ENCODE assay signal across 17 cellular contexts in the genomic region with DNA sequence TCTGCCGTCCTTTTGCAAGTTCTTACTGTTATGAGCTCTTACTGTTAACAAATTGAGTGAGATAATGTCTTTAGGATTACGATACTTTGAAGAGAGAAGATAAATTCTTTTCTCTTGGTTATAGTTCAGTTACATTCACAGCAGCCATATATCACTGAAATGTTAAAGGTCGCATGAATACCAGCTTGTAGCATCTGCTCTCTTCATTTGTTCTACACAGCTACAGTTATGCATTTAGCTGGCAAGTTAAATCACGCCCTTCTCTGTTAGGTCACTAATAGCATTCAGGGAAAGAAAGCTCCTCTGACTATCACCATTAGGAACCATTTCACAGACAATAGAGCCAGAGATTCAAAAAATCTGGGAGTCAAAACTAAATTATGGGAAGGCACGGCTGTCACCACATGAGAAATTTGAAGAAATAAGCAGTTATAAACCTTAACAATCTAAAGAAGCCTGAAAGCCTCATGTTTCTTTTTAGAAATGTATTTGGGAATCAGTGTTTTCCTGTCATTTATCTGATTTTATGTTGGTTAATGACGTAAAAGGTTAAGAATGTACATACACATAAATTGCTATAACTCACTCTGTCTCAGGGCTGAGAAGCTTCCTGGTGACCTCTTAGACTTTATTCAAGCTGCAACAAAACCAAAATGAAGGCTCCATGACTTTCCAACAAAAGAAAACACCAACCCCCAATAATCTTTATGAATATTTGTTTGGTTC.
DNase-seq lines count a peak whose midpoint lies in the region; ATAC-seq and TF ChIP-seq lines count a peak whose summit lies in the region.
"Had no signal": no experiment of that assay in that cellular context is flagged by ENCODE, and none has a peak within 500 bp of the region (broad histone marks: within the 10 kb centered on the region; RNA-seq: fewer than 3 reads in every experiment).

No MANE protein-coding gene starts in this region.

- no peaks in the 10 kb centered on the region for H3K36me3 Mint-ChIP-seq in type B pancreatic cell
- no peaks in the 10 kb centered on the region for H3K36me3 Mint-ChIP-seq in CD8-positive, alpha-beta T cell
- H3K36me3 Mint-ChIP-seq in activated naive CD4-positive, alpha-beta T cell treated with anti-CD3 and anti-CD28 coated beads for 36 hours (ENCODE audit: low read depth) = no peaks in the 10 kb centered on the region
- H3K36me3 Mint-ChIP-seq: naive thymus-derived CD8-positive, alpha-beta T cell had no signal

- no peak overlapping the region for H3K27ac ChIP-seq in SK-N-SH (ENCODE audit: low read depth in 2 of 2, low read length in 1 of 2)
- H3K27ac ChIP-seq in CD8-positive, alpha-beta T cell (ENCODE audit: low read depth, low read length) = no peak overlapping the region
- H3K27ac ChIP-seq: body of pancreas, Peyer's patch had no signal

- no peak for DNase-seq in SK-N-SH
- DNase-seq in NCI-H748 treated with DMSO at 0.1 percent for 48 hours (lab: John Stamatoyannopoulos, UW) = peak; percentile 84
- DNase-seq in epithelial cell of esophagus (ENCODE audit: low read depth) = peak; percentile 21
- no peak for DNase-seq in type B pancreatic cell (ENCODE audit: extremely low spot score, unreplicated experiment)
- no peak for DNase-seq in NCI-H1048 (lab: John Stamatoyannopoulos, UW)
- DNase-seq in CD8-positive, alpha-beta T cell = no peak
- DNase-seq in activated naive CD4-positive, alpha-beta T cell treated with anti-CD3 and anti-CD28 coated beads for 36 hours = no peak
- DNase-seq: activated CD4-positive, CD25-positive, alpha-beta regulatory T cell; activated CD8-positive, alpha-beta memory T cell treated with anti-CD3 and anti-CD28 coated beads, Interleukin-2, amount 10 ng/mL, durations not matched to agents 7 days and 5 days; activated effector memory CD4-positive, alpha-beta T cell treated with anti-CD3 and anti-CD28 coated beads, Interleukin-2, amount 50 U/mL, for 16 hours; body of pancreas; CD4-positive, alpha-beta T cell; naive thymus-derived CD8-positive, alpha-beta T cell; NCI-H446 treated with DMSO at 0.1 percent for 48 hours; Peyer's patch; T-helper 1 cell had no signal

- H3K79me2 ChIP-seq in SK-N-SH (ENCODE audit: insufficient read depth) = no peaks in the 10 kb centered on the region

- H3K9me3 Mint-ChIP-seq in type B pancreatic cell = no peaks in the 10 kb centered on the region
- H3K9me3 Mint-ChIP-seq in CD8-positive, alpha-beta T cell = no peaks in the 10 kb centered on the region
- H3K9me3 Mint-ChIP-seq in activated naive CD4-positive, alpha-beta T cell treated with anti-CD3 and anti-CD28 coated beads for 36 hours = no peaks in the 10 kb centered on the region
- H3K9me3 Mint-ChIP-seq: CD4-positive, alpha-beta T cell had no signal

- POLR2A ChIA-PET in SK-N-SH (lab: Yijun Ruan, JAX) = no interaction called here
- POLR2A ChIA-PET in CD8-positive, alpha-beta T cell (lab: Charles Lee) = no interaction called here

- no peaks in the 10 kb centered on the region for H3K4me1 ChIP-seq in SK-N-SH (ENCODE audit: control insufficient read depth in 1 of 2, insufficient read depth in 2 of 2, low read depth in 1 of 2, low read length in 1 of 2)
- no peaks in the 10 kb centered on the region for H3K4me1 ChIP-seq in CD8-positive, alpha-beta T cell (ENCODE audit: insufficient read depth, low read length)
- H3K4me1 ChIP-seq: body of pancreas, Peyer's patch had no signal

- peaks cover 8% of the 10 kb centered on the region for H3K4me1 Mint-ChIP-seq in type B pancreatic cell (ENCODE audit: unreplicated experiment)
- H3K4me1 Mint-ChIP-seq in CD8-positive, alpha-beta T cell (ENCODE audit: low read depth) = peaks cover 3% of the 10 kb centered on the region
- H3K4me1 Mint-ChIP-seq in activated naive CD4-positive, alpha-beta T cell treated with anti-CD3 and anti-CD28 coated beads for 36 hours (ENCODE audit: low read depth) = peaks cover 4% of the 10 kb centered on the region
- H3K4me1 Mint-ChIP-seq: activated CD8-positive, alpha-beta memory T cell treated with anti-CD3 and anti-CD28 coated beads, Interleukin-2, amount 10 ng/mL, durations not matched to agents 7 days and 5 days had no signal

- no peak for ATAC-seq in SK-N-SH treated with all-trans-retinoic acid at 6 μM for 48 hours
- no peak for ATAC-seq in CD8-positive, alpha-beta T cell
- ATAC-seq: activated CD8-positive, alpha-beta memory T cell treated with anti-CD3 and anti-CD28 coated beads, Interleukin-2, amount 10 ng/mL, durations not matched to agents 7 days and 5 days; body of pancreas; naive thymus-derived CD8-positive, alpha-beta T cell had no signal

- no peak overlapping the region for H3K4me2 ChIP-seq in SK-N-SH

- H3F3A ChIP-seq in SK-N-SH (replicated peaks; ENCODE audit: insufficient read depth) = no peaks in the 10 kb centered on the region

- H3K9me3 ChIP-seq in SK-N-SH = no peaks in the 10 kb centered on the region; the same call in 1 of the 2 replicates
- H3K9me3 ChIP-seq in CD8-positive, alpha-beta T cell (ENCODE audit: low read length) = no peaks in the 10 kb centered on the region
- H3K9me3 ChIP-seq: body of pancreas, Peyer's patch had no signal

- CTCF ChIA-PET in SK-N-SH (lab: Yijun Ruan, JAX) = interaction anchor here (1.3 kb wide), 1 partner anchor 12 kb away, joined by 3 read pairs; no protein-coding TSS in a partner anchor
- CTCF ChIA-PET in CD8-positive, alpha-beta T cell (lab: Charles Lee) = no interaction called here
- CTCF ChIA-PET in activated naive CD4-positive, alpha-beta T cell treated with anti-CD3 and anti-CD28 coated beads for 36 hours (lab: Charles Lee) = interaction anchor here (0.6 to 1.7 kb wide), 3 partner anchors 11 to 81 kb away, joined by 3 to 6 read pairs (median 4); no protein-coding TSS in a partner anchor

- H3K4me3 ChIP-seq in SK-N-SH (ENCODE audit: low read depth in 2 of 2, low read length in 1 of 2) (no peak overlapping the region), epithelial cell of esophagus (ENCODE audit: low read length) (no peak overlapping the region)
- no peak overlapping the region for H3K4me3 ChIP-seq in CD8-positive, alpha-beta T cell (ENCODE audit: low read depth, low read length)
- H3K4me3 ChIP-seq: body of pancreas, Peyer's patch had no signal

- peak overlapping the region; percentile 12; the same call in 1 of the 2 replicates for H2AFZ ChIP-seq in SK-N-SH (ENCODE audit: low read depth)

- H3K9me2 ChIP-seq in SK-N-SH = no peaks in the 10 kb centered on the region; the same call in 1 of the 2 replicates

- intact Hi-C loops in CD8-positive, alpha-beta T cell (cut with DNase I, micrococcal nuclease) = no loop called here
- intact Hi-C loops in activated naive CD4-positive, alpha-beta T cell treated with anti-CD3 and anti-CD28 coated beads for 36 hours (cut with micrococcal nuclease) = no loop called here

- H4K20me1 ChIP-seq in SK-N-SH (ENCODE audit: insufficient read depth) = no peaks in the 10 kb centered on the region

- H3K9ac ChIP-seq in SK-N-SH = no peak overlapping the region

- H3K36me3 ChIP-seq in SK-N-SH (replicated peaks in 1 of 2; ENCODE audit: control insufficient read depth in 1 of 2, insufficient read depth in 2 of 2, low read length in 1 of 2) = no peaks in the 10 kb centered on the region
- H3K36me3 ChIP-seq in CD8-positive, alpha-beta T cell (ENCODE audit: insufficient read depth, low read length) = no peaks in the 10 kb centered on the region
- H3K36me3 ChIP-seq: Peyer's patch had no signal

- H3K27ac Mint-ChIP-seq in type B pancreatic cell = peak overlapping the region; percentile 5
- no peak overlapping the region for H3K27ac Mint-ChIP-seq in CD8-positive, alpha-beta T cell
- H3K27ac Mint-ChIP-seq in activated naive CD4-positive, alpha-beta T cell treated with anti-CD3 and anti-CD28 coated beads for 36 hours = no peak overlapping the region
- H3K27ac Mint-ChIP-seq: activated CD8-positive, alpha-beta memory T cell treated with anti-CD3 and anti-CD28 coated beads, Interleukin-2, amount 10 ng/mL, durations not matched to agents 7 days and 5 days; CD4-positive, alpha-beta T cell; naive thymus-derived CD8-positive, alpha-beta T cell had no signal

- 7% methylated on average over 6 of the region's 6 CpGs for WGBS in SK-N-SH (ENCODE audit: low lambda C conversion rate)

- no peaks in the 10 kb centered on the region for H3K27me3 ChIP-seq in SK-N-SH (ENCODE audit: insufficient read depth)
- H3K27me3 ChIP-seq in CD8-positive, alpha-beta T cell (ENCODE audit: insufficient read depth, low read length) = no peaks in the 10 kb centered on the region
- H3K27me3 ChIP-seq: body of pancreas, Peyer's patch had no signal

- TF ChIP-seq RAD21 in SK-N-SH (IDR thresholded peaks at IDR 0.05; ENCODE audit: low read length) = no peak

- H3K27me3 Mint-ChIP-seq in type B pancreatic cell = peaks cover 7% of the 10 kb centered on the region
- no peaks in the 10 kb centered on the region for H3K27me3 Mint-ChIP-seq in CD8-positive, alpha-beta T cell (ENCODE audit: low read depth)
- H3K27me3 Mint-ChIP-seq in activated naive CD4-positive, alpha-beta T cell treated with anti-CD3 and anti-CD28 coated beads for 36 hours (ENCODE audit: low read depth) = no peaks in the 10 kb centered on the region
- H3K27me3 Mint-ChIP-seq: activated CD8-positive, alpha-beta memory T cell treated with anti-CD3 and anti-CD28 coated beads, Interleukin-2, amount 10 ng/mL, durations not matched to agents 7 days and 5 days; CD4-positive, alpha-beta T cell; naive thymus-derived CD8-positive, alpha-beta T cell had no signal

- TF ChIP-seq EP300 in SK-N-SH (IDR thresholded peaks at IDR 0.05; ENCODE audit: borderline replicate concordance in 1 of 2, low read depth in 1 of 2, low read length in 1 of 2) = no peak

- H3K4me3 Mint-ChIP-seq in type B pancreatic cell = no peak overlapping the region
- no peak overlapping the region for H3K4me3 Mint-ChIP-seq in CD8-positive, alpha-beta T cell
- no peak overlapping the region for H3K4me3 Mint-ChIP-seq in activated naive CD4-positive, alpha-beta T cell treated with anti-CD3 and anti-CD28 coated beads for 36 hours
- H3K4me3 Mint-ChIP-seq: activated CD8-positive, alpha-beta memory T cell treated with anti-CD3 and anti-CD28 coated beads, Interleukin-2, amount 10 ng/mL, durations not matched to agents 7 days and 5 days; CD4-positive, alpha-beta T cell; naive thymus-derived CD8-positive, alpha-beta T cell had no signal

- TF ChIP-seq CTCF in SK-N-SH (IDR thresholded peaks at IDR 0.05) = no peak
- no peak for TF ChIP-seq CTCF in epithelial cell of esophagus (IDR thresholded peaks at IDR 0.05; ENCODE audit: insufficient read depth, low read depth, low read length, missing control alignments)
- no peak for TF ChIP-seq CTCF in type B pancreatic cell (conservative IDR thresholded peaks at IDR 0.05)
- TF ChIP-seq CTCF in CD8-positive, alpha-beta T cell (IDR thresholded peaks at IDR 0.05) = no peak

Comparison
In these comparisons a context has a peak if more than half of its experiments do, and no peak if none do; other contexts are left out.
1. DNase-seq: peak in NCI-H748 treated with DMSO at 0.1 percent for 48 hours (single experiment) and epithelial cell of esophagus (single experiment); none in SK-N-SH (single experiment), type B pancreatic cell (single experiment), NCI-H1048 (single experiment), CD8-positive, alpha-beta T cell (0 of 7) and activated naive CD4-positive, alpha-beta T cell treated with anti-CD3 and anti-CD28 coated beads for 36 hours (single experiment).